2 cellular contexts compared by ENCODE assay signal in the genomic region with DNA sequence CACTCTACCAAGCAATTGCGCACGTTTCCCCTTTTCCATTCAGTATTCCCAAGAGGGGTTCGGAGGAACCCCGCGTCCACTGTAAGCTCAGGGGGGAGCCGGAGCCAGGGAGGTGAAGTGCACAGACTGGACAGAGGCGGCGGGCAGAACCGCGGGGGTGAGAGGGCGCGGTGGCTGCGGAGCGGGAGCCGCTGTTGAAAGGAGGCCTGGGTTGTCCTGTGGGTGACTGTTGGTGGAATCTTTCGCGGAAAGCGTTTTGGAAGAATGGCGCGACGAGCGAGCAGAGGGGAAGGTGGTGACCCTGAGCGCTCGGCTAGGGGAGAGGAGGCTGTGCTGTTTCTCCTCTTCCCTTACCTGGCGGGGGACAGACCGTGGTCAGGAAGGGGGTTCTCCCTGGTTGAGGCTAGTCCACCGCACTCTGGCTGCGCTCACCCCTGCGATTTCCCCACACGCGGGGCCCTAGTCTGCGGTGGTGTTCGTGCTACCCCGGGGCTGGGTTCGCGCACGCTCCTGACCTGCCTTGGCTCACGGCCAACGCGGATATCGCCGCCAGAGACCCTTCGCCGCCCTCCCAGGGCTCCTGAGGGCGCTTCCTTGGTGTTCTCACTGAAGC.
TF ChIP-seq lines count a peak whose summit lies in the region.

No MANE protein-coding gene starts in this region.

TF ChIP-seq in liver, 16 proteins besides CTCF, POLR2A, EP300 and RAD21 (continued from another document):
- TF ChIP-seq NR2F2 (IDR thresholded peaks at IDR 0.05) (no peak), JUND (IDR thresholded peaks at IDR 0.05) (no peak), SP1 (IDR thresholded peaks at IDR 0.05) (no peak), EGR1 (IDR thresholded peaks at IDR 0.05; ENCODE audit: low read depth in 2 of 2) (no peak), TAF1 (conservative IDR thresholded peaks at IDR 0.05) (no peak), RXRA (IDR thresholded peaks at IDR 0.05) (no peak), FOXA2 (IDR thresholded peaks at IDR 0.05) (no peak), HNF4G (IDR thresholded peaks at IDR 0.05) (no peak), GABPA (IDR thresholded peaks at IDR 0.05 in 1 of 2, conservative IDR thresholded peaks at IDR 0.05 in 1 of 2) (no peak), HNF4A (conservative IDR thresholded peaks at IDR 0.05) (no peak), YY1 (IDR thresholded peaks at IDR 0.05) (no peak), FOXA1 (IDR thresholded peaks at IDR 0.05) (no peak)
- TF ChIP-seq, protein P1, sequence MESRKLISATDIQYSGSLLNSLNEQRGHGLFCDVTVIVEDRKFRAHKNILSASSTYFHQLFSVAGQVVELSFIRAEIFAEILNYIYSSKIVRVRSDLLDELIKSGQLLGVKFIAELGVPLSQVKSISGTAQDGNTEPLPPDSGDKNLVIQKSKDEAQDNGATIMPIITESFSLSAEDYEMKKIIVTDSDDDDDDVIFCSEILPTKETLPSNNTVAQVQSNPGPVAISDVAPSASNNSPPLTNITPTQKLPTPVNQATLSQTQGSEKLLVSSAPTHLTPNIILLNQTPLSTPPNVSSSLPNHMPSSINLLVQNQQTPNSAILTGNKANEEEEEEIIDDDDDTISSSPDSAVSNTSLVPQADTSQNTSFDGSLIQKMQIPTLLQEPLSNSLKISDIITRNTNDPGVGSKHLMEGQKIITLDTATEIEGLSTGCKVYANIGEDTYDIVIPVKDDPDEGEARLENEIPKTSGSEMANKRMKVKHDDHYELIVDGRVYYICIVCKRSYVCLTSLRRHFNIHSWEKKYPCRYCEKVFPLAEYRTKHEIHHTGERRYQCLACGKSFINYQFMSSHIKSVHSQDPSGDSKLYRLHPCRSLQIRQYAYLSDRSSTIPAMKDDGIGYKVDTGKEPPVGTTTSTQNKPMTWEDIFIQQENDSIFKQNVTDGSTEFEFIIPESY (IDR thresholded peaks at IDR 0.05), result no peak
- TF ChIP-seq, protein P2, sequence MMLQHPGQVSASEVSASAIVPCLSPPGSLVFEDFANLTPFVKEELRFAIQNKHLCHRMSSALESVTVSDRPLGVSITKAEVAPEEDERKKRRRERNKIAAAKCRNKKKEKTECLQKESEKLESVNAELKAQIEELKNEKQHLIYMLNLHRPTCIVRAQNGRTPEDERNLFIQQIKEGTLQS (IDR thresholded peaks at IDR 0.05), result no peak
- TF ChIP-seq, protein P3, sequence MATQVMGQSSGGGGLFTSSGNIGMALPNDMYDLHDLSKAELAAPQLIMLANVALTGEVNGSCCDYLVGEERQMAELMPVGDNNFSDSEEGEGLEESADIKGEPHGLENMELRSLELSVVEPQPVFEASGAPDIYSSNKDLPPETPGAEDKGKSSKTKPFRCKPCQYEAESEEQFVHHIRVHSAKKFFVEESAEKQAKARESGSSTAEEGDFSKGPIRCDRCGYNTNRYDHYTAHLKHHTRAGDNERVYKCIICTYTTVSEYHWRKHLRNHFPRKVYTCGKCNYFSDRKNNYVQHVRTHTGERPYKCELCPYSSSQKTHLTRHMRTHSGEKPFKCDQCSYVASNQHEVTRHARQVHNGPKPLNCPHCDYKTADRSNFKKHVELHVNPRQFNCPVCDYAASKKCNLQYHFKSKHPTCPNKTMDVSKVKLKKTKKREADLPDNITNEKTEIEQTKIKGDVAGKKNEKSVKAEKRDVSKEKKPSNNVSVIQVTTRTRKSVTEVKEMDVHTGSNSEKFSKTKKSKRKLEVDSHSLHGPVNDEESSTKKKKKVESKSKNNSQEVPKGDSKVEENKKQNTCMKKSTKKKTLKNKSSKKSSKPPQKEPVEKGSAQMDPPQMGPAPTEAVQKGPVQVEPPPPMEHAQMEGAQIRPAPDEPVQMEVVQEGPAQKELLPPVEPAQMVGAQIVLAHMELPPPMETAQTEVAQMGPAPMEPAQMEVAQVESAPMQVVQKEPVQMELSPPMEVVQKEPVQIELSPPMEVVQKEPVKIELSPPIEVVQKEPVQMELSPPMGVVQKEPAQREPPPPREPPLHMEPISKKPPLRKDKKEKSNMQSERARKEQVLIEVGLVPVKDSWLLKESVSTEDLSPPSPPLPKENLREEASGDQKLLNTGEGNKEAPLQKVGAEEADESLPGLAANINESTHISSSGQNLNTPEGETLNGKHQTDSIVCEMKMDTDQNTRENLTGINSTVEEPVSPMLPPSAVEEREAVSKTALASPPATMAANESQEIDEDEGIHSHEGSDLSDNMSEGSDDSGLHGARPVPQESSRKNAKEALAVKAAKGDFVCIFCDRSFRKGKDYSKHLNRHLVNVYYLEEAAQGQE (IDR thresholded peaks at IDR 0.05), result no peak

TF ChIP-seq in HepG2, 621 proteins besides CTCF, POLR2A, EP300 and RAD21 (continued from another document):
- TF ChIP-seq U2AF2 (IDR thresholded peaks at IDR 0.05; ENCODE audit: low read depth, low read length) (no peak), MATR3 (CRISPR knock-in tag; IDR thresholded peaks at IDR 0.05) (no peak), NFYC (CRISPR knock-in tag; IDR thresholded peaks at IDR 0.05) (no peak), IRF2 (CRISPR knock-in tag; IDR thresholded peaks at IDR 0.05) (no peak), SP5 (CRISPR knock-in tag; IDR thresholded peaks at IDR 0.05; ENCODE audit: borderline replicate concordance, low read depth) (no peak), ZNF468 (CRISPR knock-in tag; IDR thresholded peaks at IDR 0.05) (no peak), U2AF1 (optimal IDR thresholded peaks at IDR 0.05; ENCODE audit: low read depth, low read length) (no peak), ZNF652 (CRISPR knock-in tag; IDR thresholded peaks at IDR 0.05; ENCODE audit: borderline replicate concordance, low read depth) (no peak), SMARCC2 (IDR thresholded peaks at IDR 0.05) (no peak), NFKB2 (CRISPR knock-in tag; IDR thresholded peaks at IDR 0.05; ENCODE audit: borderline replicate concordance) (no peak)
- TF ChIP-seq, protein P4, sequence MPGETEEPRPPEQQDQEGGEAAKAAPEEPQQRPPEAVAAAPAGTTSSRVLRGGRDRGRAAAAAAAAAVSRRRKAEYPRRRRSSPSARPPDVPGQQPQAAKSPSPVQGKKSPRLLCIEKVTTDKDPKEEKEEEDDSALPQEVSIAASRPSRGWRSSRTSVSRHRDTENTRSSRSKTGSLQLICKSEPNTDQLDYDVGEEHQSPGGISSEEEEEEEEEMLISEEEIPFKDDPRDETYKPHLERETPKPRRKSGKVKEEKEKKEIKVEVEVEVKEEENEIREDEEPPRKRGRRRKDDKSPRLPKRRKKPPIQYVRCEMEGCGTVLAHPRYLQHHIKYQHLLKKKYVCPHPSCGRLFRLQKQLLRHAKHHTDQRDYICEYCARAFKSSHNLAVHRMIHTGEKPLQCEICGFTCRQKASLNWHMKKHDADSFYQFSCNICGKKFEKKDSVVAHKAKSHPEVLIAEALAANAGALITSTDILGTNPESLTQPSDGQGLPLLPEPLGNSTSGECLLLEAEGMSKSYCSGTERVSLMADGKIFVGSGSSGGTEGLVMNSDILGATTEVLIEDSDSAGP (CRISPR knock-in tag; IDR thresholded peaks at IDR 0.05; ENCODE audit: borderline replicate concordance), result no peak
